In genomic region chr9:118751848-118752223, GRCh38 we compare ENCODE assay signal across 27 cellular contexts.
"Had no signal": no experiment of that assay in that cellular context is flagged by ENCODE, and none has a peak within 500 bp of the region (broad histone marks: within the 10 kb centered on the region; RNA-seq: fewer than 3 reads in every experiment).

No MANE protein-coding gene starts in this region.

- H3K27me3 ChIP-seq: left lung, neural progenitor cell, ovary, right atrium auricular region, right lobe of liver, tibial nerve, vagina had no signal

- H3K4me3 Mint-ChIP-seq: immature natural killer cell; mesothelial cell of epicardium; naive B cell; natural killer cell; nephron progenitor cell; neural progenitor cell; stimulated activated effector memory CD8-positive, alpha-beta T cell treated with anti-CD3 and anti-CD28 coated beads, Interleukin-12 subunit alpha, Interleukin-12 subunit beta, amount 100 ng/mL, for 72 hours; stimulated activated naive CD8-positive, alpha-beta T cell treated with anti-CD3 and anti-CD28 coated beads, Interleukin-15, amount 100 ng/mL, for 72 hours; type B pancreatic cell had no signal

- H3K36me3 ChIP-seq: left lung, neural progenitor cell, ovary, right atrium auricular region, right lobe of liver, tibial nerve, vagina had no signal

- H3K9me3 ChIP-seq: ovary, right lobe of liver, vagina had no signal

- H3K4me1 Mint-ChIP-seq: immature natural killer cell; mesothelial cell of epicardium; naive B cell; natural killer cell; nephron progenitor cell; neural progenitor cell; stimulated activated effector memory CD8-positive, alpha-beta T cell treated with anti-CD3 and anti-CD28 coated beads, Interleukin-12 subunit alpha, Interleukin-12 subunit beta, amount 100 ng/mL, for 72 hours; stimulated activated naive CD8-positive, alpha-beta T cell treated with anti-CD3 and anti-CD28 coated beads, Interleukin-15, amount 100 ng/mL, for 72 hours had no signal

- FAIRE-seq: islet of Langerhans, kidney had no signal

- H3K4me1 ChIP-seq: left lung, neural progenitor cell, right atrium auricular region, tibial nerve, vagina had no signal

- H3K36me3 Mint-ChIP-seq: immature natural killer cell; mesothelial cell of epicardium; naive B cell; natural killer cell; neural progenitor cell; stimulated activated effector memory CD8-positive, alpha-beta T cell treated with anti-CD3 and anti-CD28 coated beads, Interleukin-12 subunit alpha, Interleukin-12 subunit beta, amount 100 ng/mL, for 72 hours; type B pancreatic cell had no signal

- H3K27ac ChIP-seq: left lung, neural progenitor cell, ovary, right atrium auricular region, tibial nerve, vagina had no signal

- H3K9me3 Mint-ChIP-seq: stimulated activated effector memory CD8-positive, alpha-beta T cell treated with anti-CD3 and anti-CD28 coated beads, Interleukin-12 subunit alpha, Interleukin-12 subunit beta, amount 100 ng/mL, for 72 hours; type B pancreatic cell had no signal

- H3K4me2 ChIP-seq: neural progenitor cell had no signal

- H3K27me3 Mint-ChIP-seq: naive B cell; progenitor cell of endocrine pancreas; stimulated activated naive CD8-positive, alpha-beta T cell treated with anti-CD3 and anti-CD28 coated beads, Interleukin-15, amount 100 ng/mL, for 72 hours; type B pancreatic cell had no signal

- H2AFZ ChIP-seq: neural progenitor cell had no signal

- DNase-seq: hypothalamus; immature natural killer cell; kidney; left colon; left lung; mesendoderm; naive B cell; natural killer cell; nephron progenitor cell; ovary; stimulated activated CD4-positive, alpha-beta T cell treated with anti-CD3 and anti-CD28 coated beads, Interleukin-12 subunit alpha, Interleukin-12 subunit beta, amount 100 ng/mL, for 4 hours; stimulated activated CD4-positive, alpha-beta T cell treated with anti-CD3 and anti-CD28 coated beads, Interleukin-15, amount 100 ng/mL, for 24 hours; stimulated activated CD4-positive, alpha-beta T cell treated with anti-CD3 and anti-CD28 coated beads, Interleukin-4, amount 100 ng/mL, for 24 hours; stimulated activated naive CD4-positive, alpha-beta T cell treated with Interleukin-2 at 50 U/mL for 16 hours; stimulated activated naive CD8-positive, alpha-beta T cell treated with anti-CD3 and anti-CD28 coated beads, Interleukin-15, amount 100 ng/mL, for 72 hours; substantia nigra had no signal

- H3K27ac Mint-ChIP-seq: immature natural killer cell; mesothelial cell of epicardium; naive B cell; natural killer cell; nephron progenitor cell; neural progenitor cell; progenitor cell of endocrine pancreas; stimulated activated effector memory CD8-positive, alpha-beta T cell treated with anti-CD3 and anti-CD28 coated beads, Interleukin-12 subunit alpha, Interleukin-12 subunit beta, amount 100 ng/mL, for 72 hours; stimulated activated naive CD8-positive, alpha-beta T cell treated with anti-CD3 and anti-CD28 coated beads, Interleukin-15, amount 100 ng/mL, for 72 hours; type B pancreatic cell had no signal

- H3K4me3 ChIP-seq: left lung, lung, neural progenitor cell, ovary, right atrium auricular region, right lobe of liver, tibial nerve, vagina had no signal

- ATAC-seq: left colon; left lung; natural killer cell; stimulated activated effector memory CD8-positive, alpha-beta T cell treated with anti-CD3 and anti-CD28 coated beads, Interleukin-12 subunit alpha, Interleukin-12 subunit beta, amount 100 ng/mL, for 72 hours; stimulated activated naive CD8-positive, alpha-beta T cell treated with anti-CD3 and anti-CD28 coated beads, Interleukin-15, amount 100 ng/mL, for 72 hours had no signal

- H3K9ac ChIP-seq: neural progenitor cell had no signal
